ENCODE assay signal across 1 cellular context in the genomic region with DNA sequence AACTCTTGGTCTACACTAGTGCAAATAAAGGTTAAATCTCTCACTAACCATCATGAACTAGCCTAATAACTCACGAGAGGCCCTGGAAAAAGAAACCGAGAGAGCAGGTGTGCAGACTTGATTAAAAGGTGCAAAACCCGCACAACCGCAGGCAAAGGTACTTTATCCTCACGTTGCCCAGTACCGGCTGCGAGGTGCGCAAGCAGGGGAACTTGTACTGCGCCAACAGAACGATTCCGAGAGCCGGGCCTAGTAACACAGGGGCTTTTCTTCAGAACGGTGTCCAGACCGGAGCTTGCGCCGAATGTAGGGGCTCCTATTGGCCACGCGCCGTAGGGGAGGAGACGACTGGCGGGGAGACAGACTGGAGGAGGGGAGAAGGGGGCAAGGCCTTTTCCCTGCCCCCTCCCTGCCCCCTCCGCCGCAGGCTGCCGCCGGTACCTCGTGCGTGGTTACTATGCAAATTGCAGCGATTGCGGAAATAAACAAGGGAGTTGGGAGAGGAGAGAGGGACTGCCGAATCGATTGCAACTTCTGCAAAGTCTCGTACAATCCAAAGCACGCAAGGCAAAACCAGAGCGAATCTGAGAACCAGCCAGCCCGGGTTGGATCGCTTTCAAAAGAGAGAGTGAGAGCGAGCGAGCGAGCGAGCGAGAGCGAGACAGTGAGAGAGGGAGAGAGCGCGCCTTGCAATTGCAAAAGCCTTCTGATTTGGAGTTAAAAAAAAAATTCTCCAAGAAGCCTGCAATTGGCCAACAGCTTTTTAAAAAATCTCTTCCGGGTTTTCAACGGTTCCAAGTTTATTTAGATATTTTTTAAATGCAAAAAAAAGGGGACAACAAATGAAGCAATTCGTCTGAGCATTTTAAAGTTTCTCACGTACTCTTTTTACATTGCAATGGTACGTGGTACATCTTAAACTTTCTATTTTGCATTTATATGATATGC.
TF ChIP-seq lines count a peak whose summit lies in the region.

No MANE protein-coding gene starts in this region.

TF ChIP-seq in PFSK-1, 5 proteins besides CTCF, POLR2A, EP300 and RAD21 (continued from another document):
- TF ChIP-seq FOXP2 (optimal IDR thresholded peaks at IDR 0.05; ENCODE audit: borderline replicate concordance, extremely low read depth, extremely low read length, insufficient read depth) (peak; percentile 99), POLR2AphosphoS5 (IDR thresholded peaks at IDR 0.05; ENCODE audit: low read depth, low read length) (peak; percentile 73), SIN3A (IDR thresholded peaks at IDR 0.05; ENCODE audit: borderline replicate concordance, insufficient read depth, low read length) (peak; percentile 85)
